Comparison of ENCODE assay signal across 1 cellular context in the genomic region with DNA sequence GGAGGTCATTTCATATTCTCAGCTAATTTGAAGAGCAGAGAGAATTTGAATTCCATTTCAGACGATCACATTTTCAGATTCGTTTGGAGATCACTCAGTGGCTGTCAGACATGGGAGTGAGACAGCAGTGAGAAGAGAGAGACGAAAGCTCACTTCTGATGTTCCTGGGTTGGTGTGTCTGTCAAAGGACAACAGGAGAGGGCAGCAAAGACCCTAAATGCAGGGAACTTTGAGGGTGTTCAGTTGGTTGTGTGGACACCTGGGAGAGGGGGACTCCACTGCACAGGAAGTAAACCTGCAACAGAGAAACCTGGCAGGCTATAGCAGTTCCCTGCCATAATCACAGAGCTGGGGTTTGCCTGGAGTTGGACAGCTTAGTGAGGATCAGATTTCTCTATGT.
TF ChIP-seq lines count a peak whose summit lies in the region.

No MANE protein-coding gene starts in this region.

TF ChIP-seq in SK-N-SH treated with all-trans-retinoic acid at 6 μM for 48 hours, 23 proteins besides CTCF, POLR2A, EP300 and RAD21 (continued from another document):
- no peak for TF ChIP-seq PATZ1 (CRISPR knock-in tag; IDR thresholded peaks at IDR 0.05; ENCODE audit: borderline replicate concordance)
- TF ChIP-seq OSR1 (CRISPR knock-in tag; IDR thresholded peaks at IDR 0.05): no peak
- TF ChIP-seq ARNTL (CRISPR knock-in tag; IDR thresholded peaks at IDR 0.05; ENCODE audit: borderline replicate concordance, low read depth): no peak
- TF ChIP-seq PPARA (CRISPR knock-in tag; IDR thresholded peaks at IDR 0.05; ENCODE audit: borderline replicate concordance): no peak
- TF ChIP-seq ZC3H10 (CRISPR knock-in tag; IDR thresholded peaks at IDR 0.05): no peak
- TF ChIP-seq, protein P1, sequence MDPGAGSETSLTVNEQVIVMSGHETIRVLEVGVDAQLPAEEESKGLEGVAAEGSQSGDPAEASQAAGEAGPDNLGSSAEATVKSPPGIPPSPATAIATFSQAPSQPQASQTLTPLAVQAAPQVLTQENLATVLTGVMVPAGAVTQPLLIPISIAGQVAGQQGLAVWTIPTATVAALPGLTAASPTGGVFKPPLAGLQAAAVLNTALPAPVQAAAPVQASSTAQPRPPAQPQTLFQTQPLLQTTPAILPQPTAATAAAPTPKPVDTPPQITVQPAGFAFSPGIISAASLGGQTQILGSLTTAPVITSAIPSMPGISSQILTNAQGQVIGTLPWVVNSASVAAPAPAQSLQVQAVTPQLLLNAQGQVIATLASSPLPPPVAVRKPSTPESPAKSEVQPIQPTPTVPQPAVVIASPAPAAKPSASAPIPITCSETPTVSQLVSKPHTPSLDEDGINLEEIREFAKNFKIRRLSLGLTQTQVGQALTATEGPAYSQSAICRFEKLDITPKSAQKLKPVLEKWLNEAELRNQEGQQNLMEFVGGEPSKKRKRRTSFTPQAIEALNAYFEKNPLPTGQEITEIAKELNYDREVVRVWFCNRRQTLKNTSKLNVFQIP (CRISPR knock-in tag; IDR thresholded peaks at IDR 0.05; ENCODE audit: borderline replicate concordance, low read depth): no peak
- no peak for TF ChIP-seq GLIS3 (CRISPR knock-in tag; IDR thresholded peaks at IDR 0.05)
- TF ChIP-seq CREB5 (CRISPR knock-in tag; IDR thresholded peaks at IDR 0.05; ENCODE audit: low read depth): no peak
- no peak for TF ChIP-seq ZFP3 (CRISPR knock-in tag; IDR thresholded peaks at IDR 0.05)
- TF ChIP-seq TCF4 (CRISPR knock-in tag; IDR thresholded peaks at IDR 0.05; ENCODE audit: borderline replicate concordance): no peak
